In genomic region chr2:235129856-235130255, GRCh38 we compare ENCODE assay signal across 31 cellular contexts.
"Had no signal": no experiment of that assay in that cellular context is flagged by ENCODE, and none has a peak within 500 bp of the region (broad histone marks: within the 10 kb centered on the region; RNA-seq: fewer than 3 reads in every experiment).

No MANE protein-coding gene starts in this region.

- H3K4me1 Mint-ChIP-seq: activated CD4-positive, alpha-beta T cell treated with anti-CD3 and anti-CD28 coated beads for 36 hours; naive thymus-derived CD8-positive, alpha-beta T cell; stimulated activated effector memory CD8-positive, alpha-beta T cell treated with anti-CD3 and anti-CD28 coated beads, Interleukin-12 subunit alpha, Interleukin-12 subunit beta, amount 100 ng/mL, for 72 hours had no signal

- ATAC-seq: activated CD4-positive, alpha-beta T cell treated with anti-CD3 and anti-CD28 coated beads for 36 hours; effector memory CD8-positive, alpha-beta T cell; left lung; lower lobe of right lung; naive thymus-derived CD8-positive, alpha-beta T cell; pancreas; sciatic nerve; stimulated activated effector memory CD8-positive, alpha-beta T cell treated with anti-CD3 and anti-CD28 coated beads, Interleukin-12 subunit alpha, Interleukin-12 subunit beta, amount 100 ng/mL, for 72 hours had no signal

- H3K4me3 ChIP-seq: adrenal gland, colonic mucosa, dorsolateral prefrontal cortex, left lung, lower lobe of right lung, pancreas, prostate gland, skin epidermis, thoracic aorta, uterus had no signal

- H3K9me3 Mint-ChIP-seq: effector memory CD8-positive, alpha-beta T cell; naive thymus-derived CD8-positive, alpha-beta T cell; neural crest cell; stimulated activated effector memory CD8-positive, alpha-beta T cell treated with anti-CD3 and anti-CD28 coated beads, Interleukin-12 subunit alpha, Interleukin-12 subunit beta, amount 100 ng/mL, for 72 hours; stimulated activated naive CD8-positive, alpha-beta T cell treated with anti-CD3 and anti-CD28 coated beads, Interleukin-15, Interleukin-2, amounts not matched to agents 100 ng/mL and 50 ng/mL, for 24 hours; type B pancreatic cell had no signal

- H3K36me3 Mint-ChIP-seq: activated naive CD8-positive, alpha-beta T cell; naive thymus-derived CD8-positive, alpha-beta T cell; stimulated activated effector memory CD8-positive, alpha-beta T cell treated with anti-CD3 and anti-CD28 coated beads, Interleukin-12 subunit alpha, Interleukin-12 subunit beta, amount 100 ng/mL, for 72 hours; type B pancreatic cell had no signal

- H3K4me3 Mint-ChIP-seq: activated CD4-positive, alpha-beta T cell treated with anti-CD3 and anti-CD28 coated beads for 36 hours; activated naive CD8-positive, alpha-beta T cell; effector memory CD8-positive, alpha-beta T cell; naive thymus-derived CD8-positive, alpha-beta T cell; neural crest cell; stimulated activated effector memory CD8-positive, alpha-beta T cell treated with anti-CD3 and anti-CD28 coated beads, Interleukin-12 subunit alpha, Interleukin-12 subunit beta, amount 100 ng/mL, for 72 hours; stimulated activated naive CD8-positive, alpha-beta T cell treated with anti-CD3 and anti-CD28 coated beads, Interleukin-15, Interleukin-2, amounts not matched to agents 100 ng/mL and 50 ng/mL, for 24 hours; type B pancreatic cell had no signal

- H3K27me3 ChIP-seq: adrenal gland, colonic mucosa, left lung, pancreas, uterus had no signal

- H3K9me3 ChIP-seq: adrenal gland, colonic mucosa, left lung, lower lobe of right lung, pancreas, prostate gland, thoracic aorta, uterus had no signal

- DNase-seq: activated CD4-positive, alpha-beta T cell treated with anti-CD3 and anti-CD28 coated beads for 36 hours; activated CD4-positive, CD25-positive, alpha-beta regulatory T cell; activated CD8-positive, alpha-beta memory T cell treated with anti-CD3 and anti-CD28 coated beads for 24 hours; activated effector memory CD4-positive, alpha-beta T cell treated with Interleukin-2 at 50 U/mL for 16 hours; activated naive CD4-positive, alpha-beta T cell treated with Interleukin-2 at 50 U/mL for 16 hours; adrenal gland; colonic mucosa; dorsolateral prefrontal cortex; effector memory CD8-positive, alpha-beta T cell; head of caudate nucleus; hippocampal formation; kidney glomerular epithelial cell; left lung; lower lobe of right lung; mesenchymal stem cell; naive thymus-derived CD8-positive, alpha-beta T cell; nucleus accumbens; pancreas; retina; stimulated activated CD4-positive, alpha-beta T cell treated with anti-CD3 and anti-CD28 coated beads, Interleukin-12 subunit alpha, Interleukin-12 subunit beta, amount 100 ng/mL, for 4 hours; stimulated activated CD4-positive, alpha-beta T cell treated with anti-CD3 and anti-CD28 coated beads, Interleukin-4, amount 100 ng/mL, for 1 hour; uterus had no signal

- H3K36me3 ChIP-seq: adrenal gland, colonic mucosa, left lung, lower lobe of right lung, pancreas, prostate gland, thoracic aorta, uterus had no signal

- H3K4me1 ChIP-seq: adrenal gland, colonic mucosa, left lung, lower lobe of right lung, pancreas, prostate gland, uterus had no signal

- H3K27ac Mint-ChIP-seq: activated CD4-positive, alpha-beta T cell treated with anti-CD3 and anti-CD28 coated beads for 36 hours; activated naive CD8-positive, alpha-beta T cell; effector memory CD8-positive, alpha-beta T cell; naive thymus-derived CD8-positive, alpha-beta T cell; stimulated activated effector memory CD8-positive, alpha-beta T cell treated with anti-CD3 and anti-CD28 coated beads, Interleukin-12 subunit alpha, Interleukin-12 subunit beta, amount 100 ng/mL, for 72 hours; stimulated activated naive CD8-positive, alpha-beta T cell treated with anti-CD3 and anti-CD28 coated beads, Interleukin-15, Interleukin-2, amounts not matched to agents 100 ng/mL and 50 ng/mL, for 24 hours; type B pancreatic cell had no signal

- H3K27ac ChIP-seq: adrenal gland, colonic mucosa, dorsolateral prefrontal cortex, left lung, lower lobe of right lung, pancreas, prostate gland, skin epidermis, thoracic aorta, uterus had no signal
